ENCODE assay signal across 22 cellular contexts in the genomic region with DNA sequence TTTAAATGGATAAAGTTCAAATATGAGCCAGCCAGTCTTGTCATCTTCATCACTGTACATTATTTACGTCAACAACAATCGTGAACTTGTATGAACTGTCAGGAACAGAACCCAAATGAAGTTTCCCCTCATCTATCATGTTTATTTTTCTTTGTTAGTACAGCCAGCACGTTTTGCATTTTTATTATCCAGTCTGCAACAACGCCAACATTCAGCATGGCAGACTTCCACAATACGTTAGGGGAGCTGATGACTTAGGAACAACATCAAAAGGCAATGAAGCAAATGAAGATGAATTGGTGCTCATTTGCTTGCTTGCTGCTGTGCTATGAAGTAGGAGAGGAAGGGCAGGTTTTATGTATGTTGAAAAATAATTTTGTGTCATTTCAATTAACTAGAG.
DNase-seq lines count a peak whose midpoint lies in the region; ATAC-seq, FAIRE-seq and TF ChIP-seq lines count a peak whose summit lies in the region.
"Had no signal": no experiment of that assay in that cellular context is flagged by ENCODE, and none has a peak within 500 bp of the region (broad histone marks: within the 10 kb centered on the region; RNA-seq: fewer than 3 reads in every experiment).

No MANE protein-coding gene starts in this region.

- H3K36me3 ChIP-seq in K562 (ENCODE audit: control insufficient read depth, insufficient read depth, low read length), result no peaks in the 10 kb centered on the region
- H3K36me3 ChIP-seq: BE2C, MG63, SJCRH30 had no signal

- H3K4me2 ChIP-seq in K562 (ENCODE audit: insufficient read depth, low read length), result no peak overlapping the region

- in situ Hi-C loops in K562 (cut with MboI), result no loop called here

- H3K4me3 ChIP-seq in LNCaP clone FGC (ENCODE audit: low read depth, low read length) (no peak overlapping the region), K562 (no peak overlapping the region), fibroblast of the aortic adventitia (ENCODE audit: low read depth, low read length) (no peak overlapping the region)
- H3K4me3 ChIP-seq: MG63, SJCRH30 had no signal

- no peaks in the 10 kb centered on the region for H3K9me3 ChIP-seq in K562 (replicated peaks; ENCODE audit: control insufficient read depth, insufficient read depth, low read depth, low read length)
- H3K9me3 ChIP-seq: BE2C, MG63, SJCRH30 had no signal

- no peak for FAIRE-seq in K562 (lab: Jason Lieb, UNC)
- FAIRE-seq: A204.1, H54, RCC 7860 had no signal

- TF ChIP-seq CTCF in LNCaP clone FGC (IDR thresholded peaks at IDR 0.05; ENCODE audit: control insufficient read depth, extremely low read depth, insufficient read depth) (no peak), K562 (IDR thresholded peaks at IDR 0.05 in 2 of 3, conservative IDR thresholded peaks at IDR 0.05 in 1 of 3; ENCODE audit: insufficient read depth in 2 of 3, low read depth in 1 of 3, low read length in 3 of 3) (no peak), fibroblast of the aortic adventitia (IDR thresholded peaks at IDR 0.05; ENCODE audit: insufficient read depth, low read length) (no peak), nephron progenitor cell (IDR thresholded peaks at IDR 0.05) (no peak)

- CTCF ChIA-PET in K562 (lab: Yijun Ruan, JAX; ENCODE audit: low intra/inter-chr PET ratio), result no interaction called here

- no peaks in the 10 kb centered on the region for H3K9me1 ChIP-seq in K562 (ENCODE audit: control insufficient read depth, insufficient read depth, low read length)

- H4K20me1 ChIP-seq in K562 (replicated peaks; ENCODE audit: control insufficient read depth, insufficient read depth, low read length), result no peaks in the 10 kb centered on the region

- peak overlapping the region; percentile 6 for H3K4me3 Mint-ChIP-seq in nephron progenitor cell
- H3K4me3 Mint-ChIP-seq: CD4-positive, alpha-beta T cell had no signal

- no peaks in the 10 kb centered on the region for H3K79me2 ChIP-seq in K562 (ENCODE audit: control insufficient read depth, insufficient read depth, low read length)

- intact Hi-C loops in K562 (cut with micrococcal nuclease), result no loop called here

- H3K27me3 ChIP-seq in K562 (ENCODE audit: control insufficient read depth in 2 of 2, insufficient read depth in 2 of 2, low read length in 2 of 2), result no peaks in the 10 kb centered on the region
- H3K27me3 ChIP-seq: BE2C, MG63, SJCRH30 had no signal

- H3K4me1 Mint-ChIP-seq in nephron progenitor cell, result peaks cover 56% of the 10 kb centered on the region

- H2AFZ ChIP-seq in K562 (ENCODE audit: low read depth, low read length), result peak overlapping the region; percentile 94

- DNase-seq in LNCaP clone FGC (ENCODE audit: low read depth) (peak; percentile 19), K562 (ENCODE audit: extremely low read depth in 1 of 4, low spot score in 3 of 4) (no peak), fibroblast of the aortic adventitia (ENCODE audit: low read depth) (peak; percentile 34), nephron progenitor cell (no peak), NCI-H2196 (lab: John Stamatoyannopoulos, UW; ENCODE audit: unreplicated experiment) (no peak), NCI-H1694 (lab: John Stamatoyannopoulos, UW) (no peak), anterior cingulate cortex (lab: John Stamatoyannopoulos, UW) (no peak)
- DNase-seq: BE2C; CD4-positive, alpha-beta T cell; COR-L47; DMS79; Kasumi-1; MG63; NCI-H1417; NCI-H187; NCI-H2107; NCI-H774; NK-92 treated with Interleukin-12 subunit alpha and Interleukin-12 subunit beta, amount 100 ng/mL, for 24 hours; SJCRH30 had no signal

- ATAC-seq in K562, result no peak

- peak overlapping the region; percentile 12 for H3K27ac Mint-ChIP-seq in nephron progenitor cell
- H3K27ac Mint-ChIP-seq: CD4-positive, alpha-beta T cell had no signal

- no peaks in the 10 kb centered on the region for H3K36me3 Mint-ChIP-seq in nephron progenitor cell (ENCODE audit: low read depth)

- no peak for TF ChIP-seq RAD21 in K562 (CRISPR knock-in tag; conservative IDR thresholded peaks at IDR 0.05 in 1 of 2, IDR thresholded peaks at IDR 0.05 in 1 of 2)

- no peak overlapping the region for H3K9ac ChIP-seq in K562 (ENCODE audit: insufficient read depth in 1 of 2, low read depth in 2 of 2, low read length in 2 of 2)

- peaks cover 0 to 12% of the 10 kb centered on the region in 2 experiments; a peak in 3 of 5 replicates for H3K4me1 ChIP-seq in K562 (replicated peaks in 1 of 2; ENCODE audit: control insufficient read depth in 2 of 2, insufficient read depth in 2 of 2, low read length in 2 of 2)
- H3K4me1 ChIP-seq: BE2C, SJCRH30 had no signal

- H3K9me3 Mint-ChIP-seq in nephron progenitor cell, result no peaks in the 10 kb centered on the region
- H3K9me3 Mint-ChIP-seq: CD4-positive, alpha-beta T cell had no signal

- peaks cover 8% of the 10 kb centered on the region for H3K27me3 Mint-ChIP-seq in nephron progenitor cell (ENCODE audit: low read depth, poor library complexity)

- POLR2A ChIA-PET in K562 (lab: Yijun Ruan, JAX), result no interaction called here

- H3K27ac ChIP-seq in K562 (ENCODE audit: extremely low read depth, low read depth, low read length), result no peak overlapping the region
- H3K27ac ChIP-seq: SJCRH30 had no signal

- TF ChIP-seq POLR2A in K562 (conservative IDR thresholded peaks at IDR 0.05), result no peak

- no TSS peak for BruUV-seq in K562 (replicated peaks; lab: Mats Ljungman, UMichigan)

- 71% methylated on average over 5 of the region's 5 CpGs for WGBS in K562 (ENCODE audit: insufficient coverage, low coverage, missing lambda C conversion rate)

- TF ChIP-seq EP300 in K562 (IDR thresholded peaks at IDR 0.05; ENCODE audit: low read length), result no peak

TF ChIP-seq in K562, 482 proteins besides CTCF, POLR2A, EP300 and RAD21:
- TF ChIP-seq ZNF253 (CRISPR knock-in tag; conservative IDR thresholded peaks at IDR 0.05) (no peak), NFIX (CRISPR knock-in tag; IDR thresholded peaks at IDR 0.05; ENCODE audit: low read depth) (no peak), GTF2E2 (tag; IDR thresholded peaks at IDR 0.05) (no peak)
- TF ChIP-seq, protein P1, sequence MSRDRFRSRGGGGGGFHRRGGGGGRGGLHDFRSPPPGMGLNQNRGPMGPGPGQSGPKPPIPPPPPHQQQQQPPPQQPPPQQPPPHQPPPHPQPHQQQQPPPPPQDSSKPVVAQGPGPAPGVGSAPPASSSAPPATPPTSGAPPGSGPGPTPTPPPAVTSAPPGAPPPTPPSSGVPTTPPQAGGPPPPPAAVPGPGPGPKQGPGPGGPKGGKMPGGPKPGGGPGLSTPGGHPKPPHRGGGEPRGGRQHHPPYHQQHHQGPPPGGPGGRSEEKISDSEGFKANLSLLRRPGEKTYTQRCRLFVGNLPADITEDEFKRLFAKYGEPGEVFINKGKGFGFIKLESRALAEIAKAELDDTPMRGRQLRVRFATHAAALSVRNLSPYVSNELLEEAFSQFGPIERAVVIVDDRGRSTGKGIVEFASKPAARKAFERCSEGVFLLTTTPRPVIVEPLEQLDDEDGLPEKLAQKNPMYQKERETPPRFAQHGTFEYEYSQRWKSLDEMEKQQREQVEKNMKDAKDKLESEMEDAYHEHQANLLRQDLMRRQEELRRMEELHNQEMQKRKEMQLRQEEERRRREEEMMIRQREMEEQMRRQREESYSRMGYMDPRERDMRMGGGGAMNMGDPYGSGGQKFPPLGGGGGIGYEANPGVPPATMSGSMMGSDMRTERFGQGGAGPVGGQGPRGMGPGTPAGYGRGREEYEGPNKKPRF (IDR thresholded peaks at IDR 0.05; ENCODE audit: low read depth, low read length), result no peak

Comparison
In these comparisons a context has a peak if more than half of its experiments do, and no peak if none do; other contexts are left out.
1. DNase-seq: peak in LNCaP clone FGC (single experiment) and fibroblast of the aortic adventitia (single experiment); none in K562 (0 of 4), nephron progenitor cell (single experiment), NCI-H2196 (single experiment), NCI-H1694 (single experiment) and anterior cingulate cortex (0 of 58).